ENCODE assay signal across 1 cellular context in genomic region chr3:71816757-71817156, GRCh38.
TF ChIP-seq lines count a peak whose summit lies in the region.

No MANE protein-coding gene starts in this region.

TF ChIP-seq in H1, 55 proteins besides CTCF, POLR2A, EP300 and RAD21:
- no peak for TF ChIP-seq KDM5A (IDR thresholded peaks at IDR 0.05; ENCODE audit: low read length)
- TF ChIP-seq SP1 (IDR thresholded peaks at IDR 0.05; ENCODE audit: low read depth, low read length), result no peak
- no peak for TF ChIP-seq KDM1A (IDR thresholded peaks at IDR 0.05; ENCODE audit: borderline replicate concordance, low read length)
- TF ChIP-seq CHD1 (IDR thresholded peaks at IDR 0.05; ENCODE audit: low read depth, low read length), result no peak
- TF ChIP-seq SIRT6 (IDR thresholded peaks at IDR 0.05; ENCODE audit: low read length), result no peak
- TF ChIP-seq CREB1 (IDR thresholded peaks at IDR 0.05), result no peak
- no peak for TF ChIP-seq BACH1 (IDR thresholded peaks at IDR 0.05; ENCODE audit: low read length)
